ENCODE assay signal across 2 cellular contexts in the genomic region with DNA sequence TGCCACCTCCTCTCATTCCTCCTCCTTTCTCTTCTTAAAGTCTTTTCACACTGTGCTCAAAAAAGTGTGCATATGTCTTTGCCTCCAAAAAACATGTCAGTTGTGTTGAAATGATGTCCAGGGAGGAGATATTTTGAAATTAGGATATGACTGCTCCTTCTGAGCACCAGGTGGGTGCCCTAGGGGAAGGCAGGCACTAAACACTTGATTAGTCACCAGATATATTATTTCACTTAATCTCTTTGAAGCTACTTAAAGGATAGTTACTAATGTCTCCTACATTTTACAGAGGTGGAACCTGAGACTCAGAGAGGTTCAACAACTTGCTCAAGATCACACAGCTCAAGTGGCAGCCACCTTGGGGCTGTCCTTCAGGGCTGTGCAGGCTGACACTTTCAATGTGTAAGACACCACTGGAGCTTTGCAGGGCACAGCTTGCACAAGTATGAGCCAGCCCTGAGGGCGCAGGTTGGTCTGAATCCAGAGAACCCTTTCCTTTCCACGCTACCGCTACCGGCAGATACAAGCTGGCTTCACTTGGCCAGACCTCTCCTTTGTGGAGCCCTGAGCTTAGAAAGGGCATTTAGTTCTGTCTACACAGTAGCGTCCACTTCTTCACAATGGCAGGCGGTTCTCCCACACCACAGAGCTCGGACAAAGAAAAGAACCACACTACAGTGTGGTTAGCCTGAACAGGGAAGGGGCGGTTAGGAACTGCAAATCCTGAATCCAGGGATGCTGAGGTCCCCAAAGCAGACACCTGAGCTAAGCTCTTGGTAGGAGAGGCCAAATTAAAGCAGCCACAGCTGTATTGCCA.
TF ChIP-seq lines count a peak whose summit lies in the region.

No MANE protein-coding gene starts in this region.

TF ChIP-seq in HepG2, 621 proteins besides CTCF, POLR2A, EP300 and RAD21:
- TF ChIP-seq CEBPG (CRISPR knock-in tag; IDR thresholded peaks at IDR 0.05), result no peak
- TF ChIP-seq ZNF768 (CRISPR knock-in tag; IDR thresholded peaks at IDR 0.05), result peak; percentile 85; the same call in 1 of the 2 replicates

TF ChIP-seq in SK-N-SH, 30 proteins besides CTCF, POLR2A, EP300 and RAD21:
- TF ChIP-seq EZH2phosphoT487 (IDR thresholded peaks at IDR 0.05; ENCODE audit: borderline replicate concordance, low read depth), result no peak
- TF ChIP-seq, protein P1, sequence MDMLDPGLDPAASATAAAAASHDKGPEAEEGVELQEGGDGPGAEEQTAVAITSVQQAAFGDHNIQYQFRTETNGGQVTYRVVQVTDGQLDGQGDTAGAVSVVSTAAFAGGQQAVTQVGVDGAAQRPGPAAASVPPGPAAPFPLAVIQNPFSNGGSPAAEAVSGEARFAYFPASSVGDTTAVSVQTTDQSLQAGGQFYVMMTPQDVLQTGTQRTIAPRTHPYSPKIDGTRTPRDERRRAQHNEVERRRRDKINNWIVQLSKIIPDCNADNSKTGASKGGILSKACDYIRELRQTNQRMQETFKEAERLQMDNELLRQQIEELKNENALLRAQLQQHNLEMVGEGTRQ (IDR thresholded peaks at IDR 0.05; ENCODE audit: borderline replicate concordance, low read depth, low read length), result no peak
- no peak for TF ChIP-seq ELF1 (IDR thresholded peaks at IDR 0.05)
- no peak for TF ChIP-seq TEAD4 (IDR thresholded peaks at IDR 0.05; ENCODE audit: borderline replicate concordance, insufficient read depth)
- TF ChIP-seq MXI1 (IDR thresholded peaks at IDR 0.05; ENCODE audit: low read depth, low read length), result no peak
- no peak for TF ChIP-seq FOXM1 (IDR thresholded peaks at IDR 0.05; ENCODE audit: low read depth)
- TF ChIP-seq FOXJ3 (CRISPR knock-in tag; IDR thresholded peaks at IDR 0.05), result no peak
- TF ChIP-seq RXRA (IDR thresholded peaks at IDR 0.05; ENCODE audit: borderline replicate concordance, low read depth), result no peak
- no peak for TF ChIP-seq POLR2AphosphoS5 (IDR thresholded peaks at IDR 0.05; ENCODE audit: low read depth, low read length)
- TF ChIP-seq, protein P2, sequence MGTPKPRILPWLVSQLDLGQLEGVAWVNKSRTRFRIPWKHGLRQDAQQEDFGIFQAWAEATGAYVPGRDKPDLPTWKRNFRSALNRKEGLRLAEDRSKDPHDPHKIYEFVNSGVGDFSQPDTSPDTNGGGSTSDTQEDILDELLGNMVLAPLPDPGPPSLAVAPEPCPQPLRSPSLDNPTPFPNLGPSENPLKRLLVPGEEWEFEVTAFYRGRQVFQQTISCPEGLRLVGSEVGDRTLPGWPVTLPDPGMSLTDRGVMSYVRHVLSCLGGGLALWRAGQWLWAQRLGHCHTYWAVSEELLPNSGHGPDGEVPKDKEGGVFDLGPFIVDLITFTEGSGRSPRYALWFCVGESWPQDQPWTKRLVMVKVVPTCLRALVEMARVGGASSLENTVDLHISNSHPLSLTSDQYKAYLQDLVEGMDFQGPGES (IDR thresholded peaks at IDR 0.05; ENCODE audit: low read depth, low read length), result no peak
- TF ChIP-seq, protein P3, sequence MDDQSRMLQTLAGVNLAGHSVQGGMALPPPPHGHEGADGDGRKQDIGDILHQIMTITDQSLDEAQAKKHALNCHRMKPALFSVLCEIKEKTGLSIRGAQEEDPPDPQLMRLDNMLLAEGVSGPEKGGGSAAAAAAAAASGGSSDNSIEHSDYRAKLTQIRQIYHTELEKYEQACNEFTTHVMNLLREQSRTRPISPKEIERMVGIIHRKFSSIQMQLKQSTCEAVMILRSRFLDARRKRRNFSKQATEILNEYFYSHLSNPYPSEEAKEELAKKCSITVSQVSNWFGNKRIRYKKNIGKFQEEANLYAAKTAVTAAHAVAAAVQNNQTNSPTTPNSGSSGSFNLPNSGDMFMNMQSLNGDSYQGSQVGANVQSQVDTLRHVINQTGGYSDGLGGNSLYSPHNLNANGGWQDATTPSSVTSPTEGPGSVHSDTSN (IDR thresholded peaks at IDR 0.05), result no peak
- no peak for TF ChIP-seq RCOR1 (IDR thresholded peaks at IDR 0.05; ENCODE audit: low read length)
- no peak for TF ChIP-seq GABPA (IDR thresholded peaks at IDR 0.05; ENCODE audit: low read depth)
- TF ChIP-seq NRF1 (IDR thresholded peaks at IDR 0.05; ENCODE audit: low read depth, low read length), result no peak
